Comparison of ENCODE assay signal across 17 cellular contexts in genomic region chr5:1886634-1887399, GRCh38. TPM values are rescaled to one million over a fixed set of nuclear protein-coding genes. Genes with fewer than 3 reads are reported as not detected.
DNase-seq lines count a peak whose midpoint lies in the region; ATAC-seq and TF ChIP-seq lines count a peak whose summit lies in the region.
"Had no signal": no experiment of that assay in that cellular context is flagged by ENCODE, and none has a peak within 500 bp of the region (broad histone marks: within the 10 kb centered on the region; RNA-seq: fewer than 3 reads in every experiment).

No MANE protein-coding gene starts in this region.

- no peak for TF ChIP-seq POLR2A in suprapubic skin (IDR thresholded peaks at IDR 0.05)

- peak overlapping the region; percentile 67 for H3K4me3 ChIP-seq in epithelial cell of esophagus (ENCODE audit: low read length)
- H3K4me3 ChIP-seq in iPS-20b (ENCODE audit: low read length), result peak overlapping the region; percentile 42; the same call in 1 of the 2 replicates
- peak overlapping the region; percentile 60 for H3K4me3 ChIP-seq in suprapubic skin
- H3K4me3 ChIP-seq: SJCRH30 had no signal

- no peaks in the 10 kb centered on the region for H3K36me3 ChIP-seq in iPS-20b (ENCODE audit: insufficient read depth, low read depth, low read length)
- no peaks in the 10 kb centered on the region for H3K36me3 ChIP-seq in suprapubic skin
- H3K36me3 ChIP-seq: SJCRH30 had no signal

- TF ChIP-seq CTCF in epithelial cell of esophagus (IDR thresholded peaks at IDR 0.05; ENCODE audit: insufficient read depth, low read depth, low read length, missing control alignments) (no peak), suprapubic skin (IDR thresholded peaks at IDR 0.05) (no peak)

- no peak for TF ChIP-seq EP300 in suprapubic skin (IDR thresholded peaks at IDR 0.05)

- ATAC-seq in GM18873 (IDR thresholded peaks at IDR 0.05; ENCODE audit: low FRiP score, unreplicated experiment), result no peak
- ATAC-seq: activated T-helper 17 cell treated with anti-CD3 and anti-CD28 coated beads, Interleukin-2, amount 50 U/mL, for 72 hours had no signal

- no peaks in the 10 kb centered on the region; the same call in 1 of the 2 replicates for H3K9me3 ChIP-seq in iPS-20b (ENCODE audit: insufficient read depth, low read depth, low read length)
- H3K9me3 ChIP-seq in suprapubic skin, result no peaks in the 10 kb centered on the region
- H3K9me3 ChIP-seq: SJCRH30 had no signal

- no peak overlapping the region for H3K9ac ChIP-seq in iPS-20b (ENCODE audit: low read depth, low read length)

- H3K27me3 ChIP-seq in iPS-20b (ENCODE audit: insufficient read depth, low read length) (peaks cover 98% of the 10 kb centered on the region), suprapubic skin (peaks cover 89% of the 10 kb centered on the region)
- H3K27me3 ChIP-seq: SJCRH30 had no signal

- H3K27ac ChIP-seq in iPS-20b (ENCODE audit: low read length) (no peak overlapping the region), suprapubic skin (peak overlapping the region; percentile 85)
- H3K27ac ChIP-seq: SJCRH30 had no signal

- peaks cover 8% of the 10 kb centered on the region; the same call in 1 of the 2 replicates for H3K4me1 ChIP-seq in iPS-20b (ENCODE audit: insufficient read depth, low read length)
- peaks cover 53% of the 10 kb centered on the region for H3K4me1 ChIP-seq in suprapubic skin
- H3K4me1 ChIP-seq: SJCRH30 had no signal

- 7% methylated on average over 6 of the region's 107 CpGs for WGBS in suprapubic skin

- DNase-seq in DMS79 treated with DMSO at 0.1 percent for 48 hours (lab: John Stamatoyannopoulos, UW), result peak; percentile 9
- no peak for DNase-seq in DMS79 (lab: John Stamatoyannopoulos, UW)
- DNase-seq in epithelial cell of esophagus (ENCODE audit: low read depth), result peak; percentile 26
- no peak for DNase-seq in suprapubic skin (ENCODE audit: low spot score in 2 of 2)
- DNase-seq in mucosa of gallbladder (ENCODE audit: low spot score), result no peak
- DNase-seq in DMS153 treated with DMSO at 0.1 percent for 48 hours (lab: John Stamatoyannopoulos, UW; ENCODE audit: unreplicated experiment), result no peak
- DNase-seq: activated CD4-positive, alpha-beta memory T cell treated with anti-CD3 and anti-CD28 coated beads for 36 hours; amniotic stem cell; cortex of kidney; midbrain; NCI-H2107; SJCRH30; T1000 had no signal

RNA-seq across cellular contexts. Expression of gene IRX4, which starts 4.1 kb away (rescaled TPM):
- total RNA-seq in suprapubic skin (10 to 100 TPM; 20.3 to 45.9 (median 33.5) TPM), mucosa of gallbladder (not detected)
- total RNA-seq: activated CD4-positive, alpha-beta memory T cell treated with anti-CD3 and anti-CD28 coated beads for 36 hours; activated T-helper 17 cell treated with anti-CD3 and anti-CD28 coated beads, Interleukin-2, amount 50 U/mL, for 72 hours; HT1080; SJCRH30 had no signal

Comparison
In these comparisons a context has a peak if more than half of its experiments do, and no peak if none do; other contexts are left out.
1. DNase-seq: peak in DMS79 treated with DMSO at 0.1 percent for 48 hours (single experiment) and epithelial cell of esophagus (single experiment); none in DMS79 (single experiment), suprapubic skin (0 of 2), mucosa of gallbladder (single experiment) and DMS153 treated with DMSO at 0.1 percent for 48 hours (single experiment).
2. RNA of gene IRX4, which starts 4.1 kb away (total RNA-seq): 20.3 to 45.9 TPM in suprapubic skin; not detected in mucosa of gallbladder (single experiment); every median in the first group is over 10 times any median in the second.
3. Peak in every context shown above with its lines, with median percentiles within 50 percentile points of each other: H3K4me3 ChIP-seq.